Comparison of ENCODE assay signal across 8 cellular contexts in genomic region chr18:712401-713134, GRCh38. TPM values are rescaled to one million over a fixed set of nuclear protein-coding genes. Genes with fewer than 3 reads are reported as not detected.
A peak's percentile ranks its signal among the peaks of the same experiment; 100 is the strongest.
DNase-seq lines count a peak whose midpoint lies in the region; ATAC-seq, FAIRE-seq and TF ChIP-seq lines count a peak whose summit lies in the region.

A gene with protein sequence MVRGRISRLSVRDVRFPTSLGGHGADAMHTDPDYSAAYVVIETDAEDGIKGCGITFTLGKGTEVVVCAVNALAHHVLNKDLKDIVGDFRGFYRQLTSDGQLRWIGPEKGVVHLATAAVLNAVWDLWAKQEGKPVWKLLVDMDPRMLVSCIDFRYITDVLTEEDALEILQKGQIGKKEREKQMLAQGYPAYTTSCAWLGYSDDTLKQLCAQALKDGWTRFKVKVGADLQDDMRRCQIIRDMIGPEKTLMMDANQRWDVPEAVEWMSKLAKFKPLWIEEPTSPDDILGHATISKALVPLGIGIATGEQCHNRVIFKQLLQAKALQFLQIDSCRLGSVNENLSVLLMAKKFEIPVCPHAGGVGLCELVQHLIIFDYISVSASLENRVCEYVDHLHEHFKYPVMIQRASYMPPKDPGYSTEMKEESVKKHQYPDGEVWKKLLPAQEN (minus strand): TSS chr18:712630. CDS start chr18:712587, 43 bp downstream.

- 0% methylated on average over 3 of the region's 91 CpGs; no CpG with 5 or more reads in 1 of the 2 donors for WGBS in gastroesophageal sphincter (ENCODE audit: low coverage in 1 of 2), 2 donors

- TF ChIP-seq CTCF in gastroesophageal sphincter (IDR thresholded peaks at IDR 0.05) = peak; percentile 57 to 94 (median 78)
- TF ChIP-seq CTCF in neutrophil (IDR thresholded peaks at IDR 0.05) = no peak

- H3K9me3 ChIP-seq in gastroesophageal sphincter (peaks cover 0 to 5% (median 0%) of the 10 kb centered on the region in 3 donors), neutrophil (no peaks in the 10 kb centered on the region)

- H3K27ac ChIP-seq in gastroesophageal sphincter (peak within 1 kb of the TSS; percentile 81 to 89 (median 84)), neutrophil (no peak within 1 kb of the TSS), substantia nigra (ENCODE audit: low read depth, low read length, poor library complexity, severe bottlenecking) (peak within 1 kb of the TSS; percentile 78)

- ATAC-seq in GM21360 (IDR thresholded peaks at IDR 0.05; ENCODE audit: unreplicated experiment) (peak; percentile 88), gastroesophageal sphincter (peak; percentile 97)

- in situ Hi-C loops in SK-MEL-5 (cut with HindIII; ENCODE audit: low pct_unique_long_range_greater_than_20kb, low sequenced_read_pairs) = no loop called here

- TF ChIP-seq POLR2A in gastroesophageal sphincter (IDR thresholded peaks at IDR 0.05) = peak; percentile 33 to 43

- H3K4me1 ChIP-seq in gastroesophageal sphincter = peaks cover 0 to 38% (median 0%) of the 10 kb centered on the region in 3 donors
- peaks cover 9 to 15% of the 10 kb centered on the region in 2 experiments for H3K4me1 ChIP-seq in neutrophil (ENCODE audit: control insufficient read depth in 1 of 2, insufficient read depth in 1 of 2, low read depth in 1 of 2, low read length in 1 of 2)

- FAIRE-seq in HTR-8/SVneo (lab: Jason Lieb, UNC) = no peak

- no peak for TF ChIP-seq EP300 in gastroesophageal sphincter (IDR thresholded peaks at IDR 0.05)

- H3K36me3 ChIP-seq in gastroesophageal sphincter = peaks cover 0 to 14% of the 10 kb centered on the region in 2 donors
- no peaks in the 10 kb centered on the region for H3K36me3 ChIP-seq in neutrophil

- DNase-seq in DMS 273 (lab: John Stamatoyannopoulos, UW; ENCODE audit: unreplicated experiment) (peak; percentile 94), HTR-8/SVneo (ENCODE audit: insufficient read length, low spot score) (peak; percentile 69), SK-MEL-5 (ENCODE audit: low read depth, low spot score) (peak; percentile 65), substantia nigra (lab: John Stamatoyannopoulos, UW) (peak in 45 of 49 donors; percentile 9 to 84 (median 66))
- peak; percentile 80 for DNase-seq in activated naive CD4-positive, alpha-beta T cell treated with Interleukin-2 at 50 U/mL for 16 hours

- H3K4me3 ChIP-seq in gastroesophageal sphincter (peak within 1 kb of the TSS; percentile 71 to 85), neutrophil (ENCODE audit: low read depth in 1 of 2, low read length in 1 of 2) (peak within 1 kb of the TSS; percentile 54 to 60)

- H3K27me3 ChIP-seq in gastroesophageal sphincter (no peaks in the 10 kb centered on the region), neutrophil (peaks cover 52% of the 10 kb centered on the region)

RNA-seq across cellular contexts. Expression of the gene that starts here (rescaled TPM):
- 113 and 121 TPM in 2 replicates for total RNA-seq in SK-MEL-5 (2014; rRNA removed; shearing (Covaris generic))
- 64.3 and 85.7 TPM in 2 replicates for polyA plus RNA-seq in SK-MEL-5 (2015; cell fraction: cytosol; rRNA removed)
- 293 and 398 TPM in 2 replicates for polyA plus RNA-seq in SK-MEL-5 (2015; cell fraction: nucleus; rRNA removed)
- total RNA-seq in gastroesophageal sphincter = 10 to 100 TPM; 16.2 to 80.2 (median 37.1) TPM
